Comparison of ENCODE assay signal across 15 cellular contexts in genomic region chr20:53859684-53860083, GRCh38.
DNase-seq lines count a peak whose midpoint lies in the region; ATAC-seq, FAIRE-seq and TF ChIP-seq lines count a peak whose summit lies in the region.
"Had no signal": no experiment of that assay in that cellular context is flagged by ENCODE, and none has a peak within 500 bp of the region (broad histone marks: within the 10 kb centered on the region; RNA-seq: fewer than 3 reads in every experiment).

No MANE protein-coding gene starts in this region.

- TF ChIP-seq CTCF in endothelial cell of umbilical vein (IDR thresholded peaks at IDR 0.05; ENCODE audit: extremely low read depth in 1 of 2, insufficient read depth in 1 of 2, low read depth in 1 of 2, low read length in 2 of 2) (no peak), lung (IDR thresholded peaks at IDR 0.05; ENCODE audit: control extremely low read depth, extremely low read depth) (no peak), thyroid gland (IDR thresholded peaks at IDR 0.05) (no peak), vagina (IDR thresholded peaks at IDR 0.05) (no peak), GM10266 (IDR thresholded peaks at IDR 0.05; ENCODE audit: control insufficient read depth, insufficient read depth, low read depth, missing control alignments) (no peak)

- no peaks in the 10 kb centered on the region for H3K79me2 ChIP-seq in endothelial cell of umbilical vein (ENCODE audit: control insufficient read depth, insufficient read depth, low read length)

- H4K20me1 ChIP-seq in endothelial cell of umbilical vein (replicated peaks; ENCODE audit: control insufficient read depth, extremely low read depth, insufficient read depth, low read length): no peaks in the 10 kb centered on the region

- no peak for FAIRE-seq in endothelial cell of umbilical vein (lab: Jason Lieb, UNC)
- FAIRE-seq: colon, GM12891 had no signal

- 58 to 69% methylated on average over 5 of the region's 5 CpGs for WGBS in lung, 2 donors
- WGBS in thyroid gland, 2 donors: 25 to 39% methylated on average over 5 of the region's 5 CpGs

- peak overlapping the region; percentile 59 for H2AFZ ChIP-seq in endothelial cell of umbilical vein (ENCODE audit: low read depth, low read length)

- no peak overlapping the region for H3K9ac ChIP-seq in endothelial cell of umbilical vein (replicated peaks; ENCODE audit: extremely low read depth, insufficient read depth, low read length)

- H3K9me1 ChIP-seq in endothelial cell of umbilical vein (replicated peaks; ENCODE audit: control insufficient read depth, extremely low read depth, insufficient read depth, low read length): no peaks in the 10 kb centered on the region

- no peak overlapping the region for H3K4me3 ChIP-seq in endothelial cell of umbilical vein (replicated peaks in 1 of 3; ENCODE audit: insufficient read depth in 1 of 3, low read depth in 1 of 3, low read length in 3 of 3)
- H3K4me3 ChIP-seq in lung: no peak overlapping the region
- H3K4me3 ChIP-seq in thyroid gland (replicated peaks in 1 of 3): no peak overlapping the region
- no peak overlapping the region for H3K4me3 ChIP-seq in vagina
- H3K4me3 ChIP-seq: esophagus muscularis mucosa, SK-N-MC had no signal

- ATAC-seq in lung (ENCODE audit: insufficient read depth, low FRiP score): no peak

- intact Hi-C loops in endothelial cell of umbilical vein (cut with micrococcal nuclease) (no loop called here), thyroid gland (cut with DNase I) (no loop called here), vagina (cut with DNase I) (no loop called here)

- no peak for TF ChIP-seq POLR2A in endothelial cell of umbilical vein (IDR thresholded peaks at IDR 0.05; ENCODE audit: low read depth, low read length)
- no peak for TF ChIP-seq POLR2A in thyroid gland (IDR thresholded peaks at IDR 0.05)
- no peak for TF ChIP-seq POLR2A in vagina (IDR thresholded peaks at IDR 0.05)

- DNase-seq in MV-4-11 (lab: John Stamatoyannopoulos, UW): peak; percentile 13
- no peak for DNase-seq in endothelial cell of umbilical vein (ENCODE audit: low read depth, low spot score)
- peak; percentile 30 for DNase-seq in lung (ENCODE audit: low spot score)
- DNase-seq in thyroid gland: peak; percentile 80 to 82
- DNase-seq in vagina (ENCODE audit: extremely low spot score in 2 of 2): no peak
- no peak for DNase-seq in dedifferentiated amniotic fluid mesenchymal stem cell (ENCODE audit: extremely low spot score)
- DNase-seq in GM10266 (ENCODE audit: extremely low spot score): no peak
- DNase-seq: activated CD4-positive, alpha-beta memory T cell treated with anti-CD3 and anti-CD28 coated beads, Interleukin-2, amount 10 ng/mL, durations not matched to agents 7 days and 5 days; amygdala; C1 segment of cervical spinal cord; NCI-H2227 treated with DMSO at 0.1 percent for 48 hours had no signal

- H3K4me2 ChIP-seq in endothelial cell of umbilical vein (ENCODE audit: insufficient read depth, low read length): no peak overlapping the region

- dilution Hi-C loops in endothelial cell of umbilical vein (cut with MboI; ENCODE audit: extremely low pct_ligation_motif_present, low sequenced_read_pairs): no loop called here

- H3K27me3 ChIP-seq in endothelial cell of umbilical vein (ENCODE audit: control insufficient read depth in 2 of 2, insufficient read depth in 2 of 2, low read length in 2 of 2) (no peaks in the 10 kb centered on the region), lung (ENCODE audit: control insufficient read depth, insufficient read depth) (no peaks in the 10 kb centered on the region), thyroid gland (no peaks in the 10 kb centered on the region), vagina (no peaks in the 10 kb centered on the region)
- H3K27me3 ChIP-seq: esophagus muscularis mucosa had no signal

- BruUV-seq in endothelial cell of umbilical vein (replicated peaks; lab: Mats Ljungman, UMichigan): no TSS peak

- H3K4me1 ChIP-seq in endothelial cell of umbilical vein (ENCODE audit: control insufficient read depth, extremely low read depth, insufficient read depth, low read length): no peaks in the 10 kb centered on the region
- peaks cover 0 to 2% of the 10 kb centered on the region in 2 donors for H3K4me1 ChIP-seq in lung (ENCODE audit: control insufficient read depth in 2 of 2, insufficient read depth in 2 of 2, low read length in 2 of 2)
- H3K4me1 ChIP-seq in thyroid gland: peaks cover 13 to 29% of the 10 kb centered on the region in 2 donors
- peaks cover 10% of the 10 kb centered on the region for H3K4me1 ChIP-seq in vagina

- POLR2A ChIA-PET in endothelial cell of umbilical vein (lab: Charles Lee): no interaction called here

- H3K9me3 ChIP-seq in endothelial cell of umbilical vein (replicated peaks; ENCODE audit: control insufficient read depth, insufficient read depth, low read length): no peaks in the 10 kb centered on the region
- H3K9me3 ChIP-seq in lung (ENCODE audit: control insufficient read depth in 2 of 2, insufficient read depth in 1 of 2, low read length in 1 of 2): no peaks in the 10 kb centered on the region
- H3K9me3 ChIP-seq in thyroid gland: no peaks in the 10 kb centered on the region
- H3K9me3 ChIP-seq in vagina: no peaks in the 10 kb centered on the region
- H3K9me3 ChIP-seq: esophagus muscularis mucosa had no signal

- H3K27ac ChIP-seq in endothelial cell of umbilical vein (ENCODE audit: insufficient read depth, low read depth, low read length) (no peak overlapping the region), lung (ENCODE audit: low read depth in 1 of 2, low read length in 1 of 2) (no peak overlapping the region), thyroid gland (peak overlapping the region in 2 of 3 donors; percentile 32 to 37), vagina (no peak overlapping the region)
- H3K27ac ChIP-seq: esophagus muscularis mucosa, SK-N-MC had no signal

- H3K36me3 ChIP-seq in endothelial cell of umbilical vein (ENCODE audit: control insufficient read depth in 2 of 2, extremely low read depth in 1 of 2, insufficient read depth in 2 of 2, low read length in 2 of 2) (no peaks in the 10 kb centered on the region), lung (ENCODE audit: control insufficient read depth in 2 of 2, insufficient read depth in 2 of 2, low read length in 2 of 2) (no peaks in the 10 kb centered on the region), thyroid gland (no peaks in the 10 kb centered on the region), vagina (no peaks in the 10 kb centered on the region)
- H3K36me3 ChIP-seq: esophagus muscularis mucosa had no signal

- CTCF ChIA-PET in endothelial cell of umbilical vein (lab: Charles Lee): interaction anchor here (0.6 to 3.2 kb wide), 3 partner anchors 13 to 56 kb away, joined by 3 to 11 read pairs (median 4); no protein-coding TSS in a partner anchor

TF ChIP-seq in endothelial cell of umbilical vein, 7 proteins besides CTCF, POLR2A, EP300 and RAD21:
- TF ChIP-seq GATA2 (IDR thresholded peaks at IDR 0.05; ENCODE audit: insufficient read depth, insufficient read length, low read depth, low read length) (no peak), JUN (IDR thresholded peaks at IDR 0.05; ENCODE audit: borderline replicate concordance, insufficient read depth, insufficient read length, low read depth) (no peak), MAX (IDR thresholded peaks at IDR 0.05; ENCODE audit: insufficient read depth, insufficient read length) (no peak), EZH2 (IDR thresholded peaks at IDR 0.05; ENCODE audit: borderline replicate concordance, low read depth, low read length, severe bottlenecking) (no peak), FOS (IDR thresholded peaks at IDR 0.05; ENCODE audit: borderline replicate concordance, insufficient read depth, low read length) (no peak), MYC (IDR thresholded peaks at IDR 0.05; ENCODE audit: low read depth, low read length) (no peak), POLR2AphosphoS5 (IDR thresholded peaks at IDR 0.05; ENCODE audit: insufficient read depth, low read depth, low read length) (no peak)

Comparison
In these comparisons a context has a peak if more than half of its experiments do, and no peak if none do; other contexts are left out.
1. DNase-seq: peak in MV-4-11 (single experiment), lung (single experiment) and thyroid gland (2 of 2); none in endothelial cell of umbilical vein (single experiment), vagina (0 of 2), dedifferentiated amniotic fluid mesenchymal stem cell (single experiment) and GM10266 (single experiment).
2. H3K27ac ChIP-seq: peak in thyroid gland (2 of 3); none in endothelial cell of umbilical vein (single experiment), lung (0 of 2) and vagina (single experiment).